8 cellular contexts compared by ENCODE assay signal in genomic region chr10:100562806-100563293, GRCh38. TPM values are rescaled to one million over a fixed set of nuclear protein-coding genes. Genes with fewer than 3 reads are reported as not detected.
A peak's percentile ranks its signal among the peaks of the same experiment; 100 is the strongest.
DNase-seq lines count a peak whose midpoint lies in the region; ATAC-seq, FAIRE-seq and TF ChIP-seq lines count a peak whose summit lies in the region.

No MANE protein-coding gene starts in this region.

- peaks cover 0 to 10% of the 10 kb centered on the region in 2 donors for H3K4me1 Mint-ChIP-seq in effector memory CD8-positive, alpha-beta T cell (ENCODE audit: low read depth in 2 of 2)

- H3K27me3 Mint-ChIP-seq in effector memory CD8-positive, alpha-beta T cell = peaks cover 10 to 17% of the 10 kb centered on the region in 2 donors

- FAIRE-seq in GM12878 (lab: Jason Lieb, UNC) = no peak

- POLR2A ChIA-PET in GM12878 (lab: Charles Lee) = no interaction called here

- H3K9me3 ChIP-seq in GM12878 (replicated peaks; ENCODE audit: control insufficient read depth, insufficient read depth, low read length) (no peaks in the 10 kb centered on the region), left lung (no peaks in the 10 kb centered on the region)

- intact Hi-C loops in GM12878 (cut with micrococcal nuclease; ENCODE audit: unreplicated experiment) (loop anchor here (1.0 to 5.0 kb wide), 3 partner anchors 109 to 316 kb away; no protein-coding TSS in a partner anchor), left lung (cut with DNase I) (loop anchor here in 1 of 2 donors (10.0 kb wide), 1 partner anchor 312 kb away; no protein-coding TSS in a partner anchor)

- WGBS in GM12878 (ENCODE audit: insufficient coverage, insufficient replicate concordance, low lambda C conversion rate, missing lambda C conversion rate) = 56% methylated on average over 14 of the region's 20 CpGs

- no peak overlapping the region for H3K4me2 ChIP-seq in GM12878 (ENCODE audit: control insufficient read depth, insufficient read depth)

- TF ChIP-seq POLR2A in GM12878 (IDR thresholded peaks at IDR 0.05; ENCODE audit: low read depth, low read length) = no peak

- H3K4me3 Mint-ChIP-seq in effector memory CD8-positive, alpha-beta T cell = peak overlapping the region in 1 of 2 donors; percentile 13

- 0 out of 2 replicates have a peak, but pooled peaks have one; percentile 1 for TF ChIP-seq RAD21 in GM12878 (IDR thresholded peaks at IDR 0.05; ENCODE audit: insufficient read depth, low read depth, low read length)

- BruUV-seq in GM12878 (replicated peaks; lab: Mats Ljungman, UMichigan) = no TSS peak

- SMC1A ChIA-PET in GM12878 (lab: Charles Lee; ENCODE audit: uncharacterized antibody, unreplicated experiment) = interaction anchor here (0.7 to 1.2 kb wide), 4 partner anchors 8 to 495 kb away, joined by 3 to 4 read pairs (median 3); no protein-coding TSS in a partner anchor

- TF ChIP-seq EP300 in GM12878 (IDR thresholded peaks at IDR 0.05; ENCODE audit: borderline replicate concordance in 1 of 2, control insufficient read depth in 1 of 2, low read depth in 2 of 2, low read length in 2 of 2) = no peak

- TF ChIP-seq CTCF in GM12878 (IDR thresholded peaks at IDR 0.05 in 2 of 3, conservative IDR thresholded peaks at IDR 0.05 in 1 of 3; ENCODE audit: control insufficient read depth in 2 of 3, extremely low read depth in 1 of 3, insufficient read depth in 1 of 3, low read depth in 3 of 3, low read length in 3 of 3) (peak in 1 of 3 experiments; percentile 14; a peak in 2 of 6 replicates), left lung (IDR thresholded peaks at IDR 0.05) (no peak)

- H3K9me3 Mint-ChIP-seq in effector memory CD8-positive, alpha-beta T cell = no peaks in the 10 kb centered on the region

- CTCF ChIA-PET in GM12878 (lab: Yijun Ruan, JAX) = interaction anchor here (0.7 to 1.8 kb wide), 4 partner anchors 14 to 309 kb away, joined by 3 to 13 read pairs (median 4); no protein-coding TSS in a partner anchor

- no peaks in the 10 kb centered on the region for H3K79me2 ChIP-seq in GM12878 (ENCODE audit: control insufficient read depth, insufficient read depth, low read length)

- no peak overlapping the region for H2AFZ ChIP-seq in GM12878 (ENCODE audit: control insufficient read depth, low read depth, low read length)

- peaks cover 2% of the 10 kb centered on the region for H3K36me3 Mint-ChIP-seq in effector memory CD8-positive, alpha-beta T cell (ENCODE audit: insufficient read depth)

- ATAC-seq in GM12878 (no peak), left lung (peak; percentile 43), GM18873 (IDR thresholded peaks at IDR 0.05; ENCODE audit: low FRiP score, unreplicated experiment) (no peak)
- no peak for ATAC-seq in effector memory CD8-positive, alpha-beta T cell (replicated peaks)

- H3K4me1 ChIP-seq in GM12878 (ENCODE audit: control insufficient read depth, insufficient read depth, low read length) (no peaks in the 10 kb centered on the region), left lung (peaks cover 5 to 12% of the 10 kb centered on the region in 2 donors)

- no peak overlapping the region for H3K4me3 ChIP-seq in GM12878
- no peak overlapping the region for H3K4me3 ChIP-seq in left lung

- no peaks in the 10 kb centered on the region; a peak in 1 of 4 replicates for H3K36me3 ChIP-seq in GM12878 (ENCODE audit: control insufficient read depth in 2 of 2, insufficient read depth in 2 of 2, low read length in 1 of 2)
- peaks cover 0 to 6% of the 10 kb centered on the region in 2 donors for H3K36me3 ChIP-seq in left lung

- no peak overlapping the region for H3K27ac Mint-ChIP-seq in effector memory CD8-positive, alpha-beta T cell

- H3K27me3 ChIP-seq in GM12878 (replicated peaks in 1 of 2; ENCODE audit: control insufficient read depth in 2 of 2, insufficient read depth in 2 of 2, low read length in 1 of 2) (peaks cover 0 to 2% of the 10 kb centered on the region in 2 experiments; a peak in 1 of 4 replicates), left lung (peaks cover 22 to 64% of the 10 kb centered on the region in 2 donors)

- H3K9ac ChIP-seq in GM12878 (ENCODE audit: control insufficient read depth, insufficient read depth, low read length) = no peak overlapping the region

- RAD21 ChIA-PET in GM12878 (lab: Charles Lee; ENCODE audit: unreplicated experiment) = interaction anchor here (0.9 kb wide), 1 partner anchor 309 kb away, joined by 3 read pairs; no protein-coding TSS in a partner anchor

- in situ Hi-C loops in GM12878 (cut with MboI) = no loop called here

- peak; percentile 3 for DNase-seq in stimulated activated CD4-positive, alpha-beta T cell treated with anti-CD3 and anti-CD28 coated beads, Interleukin-12 subunit alpha, Interleukin-12 subunit beta, amount 100 ng/mL, for 4 hours
- no peak for DNase-seq in stimulated activated CD4-positive, alpha-beta T cell treated with anti-CD3 and anti-CD28 coated beads, Interleukin-1b, Interleukin-23, amount 100 ng/mL, for 48 hours
- peak; percentile 29 to 39 for DNase-seq in NCI-H1930 (lab: John Stamatoyannopoulos, UW)
- DNase-seq in GM12878 (ENCODE audit: low read depth, low spot score) = no peak
- DNase-seq in left lung = peak in 1 of 2 donors; percentile 33
- no peak for DNase-seq in epidermal melanocyte (ENCODE audit: insufficient read length, low spot score)
- DNase-seq in effector memory CD8-positive, alpha-beta T cell = no peak

- H3K27ac ChIP-seq in GM12878 (ENCODE audit: control insufficient read depth, insufficient read depth) (no peak overlapping the region), left lung (no peak overlapping the region)

- no peaks in the 10 kb centered on the region for H4K20me1 ChIP-seq in GM12878 (ENCODE audit: control insufficient read depth, insufficient read depth)

TF ChIP-seq in GM12878, 131 proteins besides CTCF, POLR2A, EP300 and RAD21:
- TF ChIP-seq NFIC (IDR thresholded peaks at IDR 0.05; ENCODE audit: low read depth, low read length) (no peak), MXI1 (IDR thresholded peaks at IDR 0.05; ENCODE audit: low read depth, low read length) (no peak), YY1 (IDR thresholded peaks at IDR 0.05; ENCODE audit: low read depth, low read length) (peak; percentile 77), RUNX3 (IDR thresholded peaks at IDR 0.05; ENCODE audit: low read length) (peak; percentile 48)

RNA-seq across cellular contexts. Expression of gene HIF1AN, which starts 27.1 kb away (rescaled TPM):
- total RNA-seq in GM12878 (2013; cell fraction: nucleolus; rRNA removed) = 50.6 and 53.4 TPM in 2 replicates
- total RNA-seq in GM12878 (2014; rRNA removed) (5.5 and 6.2 TPM in 2 replicates), GM12878 (2014; rRNA removed; fragmentation: Illumina TruSeq; extraction: Trizol) (14.1 and 14.8 TPM in 2 replicates), GM12878 (2021) (32.2 TPM in 2 replicates), left lung (10 to 100 TPM; 37.7 to 41.5 TPM)
- 17.2 TPM for polyA plus RNA-seq in GM12878 (2011; ENCODE audit: low read depth)
- polyA plus RNA-seq in GM12878 (2011; rRNA removed) (15.5 and 22.4 TPM in 2 replicates), GM12878 (2014; fragmentation: Illumina TruSeq; extraction: Trizol) (15.9 and 19.7 TPM in 2 replicates), GM12878 (2014; fragmentation: Nextera tagmentation; extraction: Ambion mirVana) (1 to 10 TPM; 1.9 to 2.2 TPM), GM12878 (2014; rRNA removed) (10.6 and 14.5 TPM in 2 replicates), GM12878 (2016; fragmentation: Nextera tagmentation; extraction: Ambion mirVana) (10 to 100 TPM; 35.7 to 37.2 TPM)
- polyA plus RNA-seq in GM12878 (2011; cell fraction: cytosol; rRNA removed) = 9.2 and 11.1 TPM in 2 replicates
- 17.7 and 19.6 TPM in 2 replicates for polyA plus RNA-seq in GM12878 (2011; cell fraction: nucleus; rRNA removed)
- 16.6 and 20.0 TPM in 2 replicates for polyA plus RNA-seq in GM12878 (2012)
- polyA minus RNA-seq in GM12878 (2011; rRNA and poly(A)+ RNA removed) = 19.2 and 22.6 TPM in 2 replicates
- 4.4 and 5.3 TPM in 2 replicates for polyA minus RNA-seq in GM12878 (2011; cell fraction: cytosol; rRNA and poly(A)+ RNA removed)
- 10.2 and 13.8 TPM in 2 replicates for polyA minus RNA-seq in GM12878 (2011; cell fraction: nucleus; rRNA and poly(A)+ RNA removed)

RNA-seq across cellular contexts. Expression of gene NDUFB8, which starts 33.2 kb away (rescaled TPM):
- 199 and 220 TPM in 2 replicates for total RNA-seq in GM12878 (2013; cell fraction: nucleolus; rRNA removed)
- 344 and 365 TPM in 2 replicates for total RNA-seq in GM12878 (2014; rRNA removed)
- 230 and 249 TPM in 2 replicates for total RNA-seq in GM12878 (2014; rRNA removed; fragmentation: Illumina TruSeq; extraction: Trizol)
- 203 and 211 TPM in 2 replicates for total RNA-seq in GM12878 (2021)
- polyA plus RNA-seq in GM12878 (2011; ENCODE audit: low read depth) = 158 TPM
- polyA plus RNA-seq in GM12878 (2011; rRNA removed) = 214 and 287 TPM in 2 replicates
- polyA plus RNA-seq in GM12878 (2011; cell fraction: cytosol; rRNA removed) = 488 and 543 TPM in 2 replicates
- 213 and 224 TPM in 2 replicates for polyA plus RNA-seq in GM12878 (2011; cell fraction: nucleus; rRNA removed)
- 197 and 205 TPM in 2 replicates for polyA plus RNA-seq in GM12878 (2012)
- polyA plus RNA-seq in GM12878 (2014; fragmentation: Illumina TruSeq; extraction: Trizol) = 169 and 180 TPM in 2 replicates
- polyA plus RNA-seq in GM12878 (2014; fragmentation: Nextera tagmentation; extraction: Ambion mirVana) = 100 to 1,000 TPM; 475 to 572 TPM
- 421 and 443 TPM in 2 replicates for polyA plus RNA-seq in GM12878 (2014; rRNA removed)
- polyA plus RNA-seq in GM12878 (2016; fragmentation: Nextera tagmentation; extraction: Ambion mirVana) = 100 to 1,000 TPM; 500 to 536 TPM
- 192 and 275 TPM in 2 replicates for polyA minus RNA-seq in GM12878 (2011; rRNA and poly(A)+ RNA removed)
- polyA minus RNA-seq in GM12878 (2011; cell fraction: cytosol; rRNA and poly(A)+ RNA removed) = 39.2 and 52.5 TPM in 2 replicates
- 64.2 and 80.5 TPM in 2 replicates for polyA minus RNA-seq in GM12878 (2011; cell fraction: nucleus; rRNA and poly(A)+ RNA removed)
- 100 to 1,000 TPM; 112 to 130 TPM for total RNA-seq in left lung

RNA-seq across cellular contexts. Expression of gene SEC31B, which starts 43.2 kb away (rescaled TPM):
- 118 and 120 TPM in 2 replicates for total RNA-seq in GM12878 (2013; cell fraction: nucleolus; rRNA removed)
- total RNA-seq in GM12878 (2014; rRNA removed) (5.8 and 6.6 TPM in 2 replicates), GM12878 (2014; rRNA removed; fragmentation: Illumina TruSeq; extraction: Trizol) (3.9 and 4.4 TPM in 2 replicates), GM12878 (2021) (10.6 and 12.4 TPM in 2 replicates), left lung (10 to 100 TPM in 1 of 2 donors, 1 to 10 TPM in 1; 8.8 to 10.1 TPM)
- 14.6 TPM for polyA plus RNA-seq in GM12878 (2011; ENCODE audit: low read depth)
- polyA plus RNA-seq in GM12878 (2011; rRNA removed) (21.2 and 24.3 TPM in 2 replicates), GM12878 (2014; fragmentation: Illumina TruSeq; extraction: Trizol) (10.9 and 13.6 TPM in 2 replicates), GM12878 (2014; fragmentation: Nextera tagmentation; extraction: Ambion mirVana) (1 to 10 TPM; 3.4 to 5.8 TPM), GM12878 (2014; rRNA removed) (13.2 and 13.4 TPM in 2 replicates), GM12878 (2016; fragmentation: Nextera tagmentation; extraction: Ambion mirVana) (10 to 100 TPM in 1 of 2 experiments, 1 to 10 TPM in 1; 9.2 to 11.0 TPM)
- polyA plus RNA-seq in GM12878 (2011; cell fraction: cytosol; rRNA removed) = 11.2 and 13.9 TPM in 2 replicates
- polyA plus RNA-seq in GM12878 (2011; cell fraction: nucleus; rRNA removed) = 185 and 225 TPM in 2 replicates
- polyA plus RNA-seq in GM12878 (2012) = 18.3 and 19.6 TPM in 2 replicates
- 12.7 and 14.6 TPM in 2 replicates for polyA minus RNA-seq in GM12878 (2011; rRNA and poly(A)+ RNA removed)
- 0.53 and 1.8 TPM in 2 replicates for polyA minus RNA-seq in GM12878 (2011; cell fraction: cytosol; rRNA and poly(A)+ RNA removed)
- 27.7 and 36.7 TPM in 2 replicates for polyA minus RNA-seq in GM12878 (2011; cell fraction: nucleus; rRNA and poly(A)+ RNA removed)

Comparison
In these comparisons a context has a peak if more than half of its experiments do, and no peak if none do; other contexts are left out.
1. DNase-seq: peak in stimulated activated CD4-positive, alpha-beta T cell treated with anti-CD3 and anti-CD28 coated beads, Interleukin-12 subunit alpha, Interleukin-12 subunit beta, amount 100 ng/mL, for 4 hours (single experiment) and NCI-H1930 (2 of 2); none in stimulated activated CD4-positive, alpha-beta T cell treated with anti-CD3 and anti-CD28 coated beads, Interleukin-1b, Interleukin-23, amount 100 ng/mL, for 48 hours (single experiment), GM12878 (single experiment), epidermal melanocyte (single experiment) and effector memory CD8-positive, alpha-beta T cell (0 of 3).